1 cellular context compared by ENCODE assay signal in the genomic region with DNA sequence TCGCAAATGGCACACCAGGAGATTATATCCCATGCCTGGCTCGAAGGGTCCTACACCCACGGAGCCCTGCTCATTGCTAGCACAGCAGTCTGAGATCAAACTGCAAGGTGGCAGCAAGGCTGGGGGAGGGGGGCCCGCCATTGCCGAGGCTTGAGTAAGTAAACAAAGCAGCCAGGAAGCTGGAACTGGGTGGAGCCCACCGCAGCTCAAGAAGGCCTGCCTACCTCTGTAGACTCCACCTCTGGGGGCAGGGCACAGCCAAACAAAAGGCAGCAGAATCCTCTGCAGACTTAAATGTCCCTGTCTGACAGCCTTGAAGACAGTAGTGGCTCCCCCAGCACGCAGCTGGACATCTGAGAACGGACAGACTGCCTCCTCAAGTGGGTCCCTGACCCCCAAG.
A peak's percentile ranks its signal among the peaks of the same experiment; 100 is the strongest.
TF ChIP-seq lines count a peak whose summit lies in the region.
"Not testable (repeated sequence)": the region's sequence is repeated elsewhere in the genome, so short reads cannot be mapped to it uniquely, and the experiment has no call there.

No MANE protein-coding gene starts in this region.

TF ChIP-seq in HepG2, 621 proteins besides CTCF, POLR2A, EP300 and RAD21:
- TF ChIP-seq, protein P1, sequence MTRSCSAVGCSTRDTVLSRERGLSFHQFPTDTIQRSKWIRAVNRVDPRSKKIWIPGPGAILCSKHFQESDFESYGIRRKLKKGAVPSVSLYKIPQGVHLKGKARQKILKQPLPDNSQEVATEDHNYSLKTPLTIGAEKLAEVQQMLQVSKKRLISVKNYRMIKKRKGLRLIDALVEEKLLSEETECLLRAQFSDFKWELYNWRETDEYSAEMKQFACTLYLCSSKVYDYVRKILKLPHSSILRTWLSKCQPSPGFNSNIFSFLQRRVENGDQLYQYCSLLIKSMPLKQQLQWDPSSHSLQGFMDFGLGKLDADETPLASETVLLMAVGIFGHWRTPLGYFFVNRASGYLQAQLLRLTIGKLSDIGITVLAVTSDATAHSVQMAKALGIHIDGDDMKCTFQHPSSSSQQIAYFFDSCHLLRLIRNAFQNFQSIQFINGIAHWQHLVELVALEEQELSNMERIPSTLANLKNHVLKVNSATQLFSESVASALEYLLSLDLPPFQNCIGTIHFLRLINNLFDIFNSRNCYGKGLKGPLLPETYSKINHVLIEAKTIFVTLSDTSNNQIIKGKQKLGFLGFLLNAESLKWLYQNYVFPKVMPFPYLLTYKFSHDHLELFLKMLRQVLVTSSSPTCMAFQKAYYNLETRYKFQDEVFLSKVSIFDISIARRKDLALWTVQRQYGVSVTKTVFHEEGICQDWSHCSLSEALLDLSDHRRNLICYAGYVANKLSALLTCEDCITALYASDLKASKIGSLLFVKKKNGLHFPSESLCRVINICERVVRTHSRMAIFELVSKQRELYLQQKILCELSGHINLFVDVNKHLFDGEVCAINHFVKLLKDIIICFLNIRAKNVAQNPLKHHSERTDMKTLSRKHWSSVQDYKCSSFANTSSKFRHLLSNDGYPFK (CRISPR knock-in tag; IDR thresholded peaks at IDR 0.05; ENCODE audit: borderline replicate concordance), result 0 out of 2 replicates have a peak, but pooled peaks have one; percentile 21
- TF ChIP-seq, protein P2, sequence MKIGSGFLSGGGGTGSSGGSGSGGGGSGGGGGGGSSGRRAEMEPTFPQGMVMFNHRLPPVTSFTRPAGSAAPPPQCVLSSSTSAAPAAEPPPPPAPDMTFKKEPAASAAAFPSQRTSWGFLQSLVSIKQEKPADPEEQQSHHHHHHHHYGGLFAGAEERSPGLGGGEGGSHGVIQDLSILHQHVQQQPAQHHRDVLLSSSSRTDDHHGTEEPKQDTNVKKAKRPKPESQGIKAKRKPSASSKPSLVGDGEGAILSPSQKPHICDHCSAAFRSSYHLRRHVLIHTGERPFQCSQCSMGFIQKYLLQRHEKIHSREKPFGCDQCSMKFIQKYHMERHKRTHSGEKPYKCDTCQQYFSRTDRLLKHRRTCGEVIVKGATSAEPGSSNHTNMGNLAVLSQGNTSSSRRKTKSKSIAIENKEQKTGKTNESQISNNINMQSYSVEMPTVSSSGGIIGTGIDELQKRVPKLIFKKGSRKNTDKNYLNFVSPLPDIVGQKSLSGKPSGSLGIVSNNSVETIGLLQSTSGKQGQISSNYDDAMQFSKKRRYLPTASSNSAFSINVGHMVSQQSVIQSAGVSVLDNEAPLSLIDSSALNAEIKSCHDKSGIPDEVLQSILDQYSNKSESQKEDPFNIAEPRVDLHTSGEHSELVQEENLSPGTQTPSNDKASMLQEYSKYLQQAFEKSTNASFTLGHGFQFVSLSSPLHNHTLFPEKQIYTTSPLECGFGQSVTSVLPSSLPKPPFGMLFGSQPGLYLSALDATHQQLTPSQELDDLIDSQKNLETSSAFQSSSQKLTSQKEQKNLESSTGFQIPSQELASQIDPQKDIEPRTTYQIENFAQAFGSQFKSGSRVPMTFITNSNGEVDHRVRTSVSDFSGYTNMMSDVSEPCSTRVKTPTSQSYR (CRISPR knock-in tag; IDR thresholded peaks at IDR 0.05; ENCODE audit: borderline replicate concordance), result peak; percentile 77; the same call in 1 of the 2 replicates
- not testable (repeated sequence) for TF ChIP-seq FOXA1 (IDR thresholded peaks at IDR 0.05)
- TF ChIP-seq FOXA1 (CRISPR knock-in tag; IDR thresholded peaks at IDR 0.05) (peak; percentile 56; the same call in 1 of the 2 replicates), FOXA3 (CRISPR knock-in tag; IDR thresholded peaks at IDR 0.05) (0 out of 2 replicates have a peak, but pooled peaks have one; percentile 14)
TF ChIP-seq in HepG2: peak in this region for 4; not testable (repeated sequence) for 617.
